ENCODE assay signal across 32 cellular contexts in genomic region chrX:111088628-111089027, GRCh38. TPM values are rescaled to one million over a fixed set of nuclear protein-coding genes. Genes with fewer than 3 reads are reported as not detected.
"Had no signal": no experiment of that assay in that cellular context is flagged by ENCODE, and none has a peak within 500 bp of the region (broad histone marks: within the 10 kb centered on the region; RNA-seq: fewer than 3 reads in every experiment).

No MANE protein-coding gene starts in this region.

- H3K9me3 Mint-ChIP-seq: activated B cell treated with CpG ODN at 0.5 μM for 24 hours; activated CD4-positive, alpha-beta memory T cell treated with anti-CD3 and anti-CD28 coated beads for 36 hours; activated CD4-positive, alpha-beta T cell treated with anti-CD3 and anti-CD28 coated beads, Interleukin-2, amount 10 ng/mL, durations not matched to agents 24 days and 14 days; activated CD8-positive, alpha-beta T cell treated with anti-CD3 and anti-CD28 coated beads for 36 hours; activated naive CD4-positive, alpha-beta T cell treated with anti-CD3 and anti-CD28 coated beads, Interleukin-2, amount 10 ng/mL, durations not matched to agents 7 days and 5 days; activated naive CD4-positive, alpha-beta T cell treated with anti-CD3 and anti-CD28 coated beads, Interleukin-2, amount 50 U/mL, for 24 hours; activated naive CD8-positive, alpha-beta T cell treated with anti-CD3 and anti-CD28 coated beads, Interleukin-2, amount 10 ng/mL, durations not matched to agents 7 days and 5 days; activated naive CD8-positive, alpha-beta T cell treated with anti-CD3 and anti-CD28 coated beads, Interleukin-2, amount 50 U/mL, for 24 hours; activated T-cell treated with anti-CD3 and anti-CD28 coated beads, Interleukin-2, amount 50 U/mL, for 24 hours; activated T-helper 2 cell treated with anti-CD3 and anti-CD28 coated beads, Interferon-gamma antibody, Interleukin-2, Interleukin-4, amounts not matched to agents 10 μg/mL and 5 μg/mL and 100 μg/mL, durations not matched to agents 14 hours and 24 hours and 36 hours; T-helper 1 cell treated with Interleukin-12 subunit alpha and Interleukin-12 subunit beta and Interleukin-4 antibody, amounts not matched to agents 30 μg/mL and 1 μg/mL, for 36 hours; T-helper 2 cell treated with Interferon-gamma antibody and Interleukin-4, amounts not matched to agents 5 μg/mL and 100 μg/mL, for 36 hours had no signal

- H3K27ac Mint-ChIP-seq: activated B cell treated with CpG ODN at 0.5 μM for 24 hours; activated CD4-positive, alpha-beta memory T cell treated with anti-CD3 and anti-CD28 coated beads for 36 hours; activated CD4-positive, alpha-beta T cell treated with anti-CD3 and anti-CD28 coated beads, Interleukin-2, amount 10 ng/mL, durations not matched to agents 24 days and 14 days; activated CD8-positive, alpha-beta T cell treated with anti-CD3 and anti-CD28 coated beads for 36 hours; activated naive CD4-positive, alpha-beta T cell treated with anti-CD3 and anti-CD28 coated beads, Interleukin-2, amount 10 ng/mL, durations not matched to agents 7 days and 5 days; activated naive CD4-positive, alpha-beta T cell treated with anti-CD3 and anti-CD28 coated beads, Interleukin-2, amount 50 U/mL, for 24 hours; activated naive CD8-positive, alpha-beta T cell treated with anti-CD3 and anti-CD28 coated beads, Interleukin-2, amount 10 ng/mL, durations not matched to agents 7 days and 5 days; activated naive CD8-positive, alpha-beta T cell treated with anti-CD3 and anti-CD28 coated beads, Interleukin-2, amount 50 U/mL, for 24 hours; activated T-cell treated with anti-CD3 and anti-CD28 coated beads, Interleukin-2, amount 50 U/mL, for 24 hours; activated T-helper 2 cell treated with anti-CD3 and anti-CD28 coated beads, Interferon-gamma antibody, Interleukin-2, Interleukin-4, amounts not matched to agents 10 μg/mL and 5 μg/mL and 100 μg/mL, durations not matched to agents 14 hours and 24 hours and 36 hours; T-helper 1 cell treated with Interleukin-12 subunit alpha and Interleukin-12 subunit beta and Interleukin-4 antibody, amounts not matched to agents 30 μg/mL and 1 μg/mL, for 36 hours; T-helper 2 cell treated with Interferon-gamma antibody and Interleukin-4, amounts not matched to agents 5 μg/mL and 100 μg/mL, for 36 hours had no signal

- H3K9me3 ChIP-seq: breast epithelium had no signal

- H3K36me3 Mint-ChIP-seq: activated CD4-positive, alpha-beta memory T cell treated with anti-CD3 and anti-CD28 coated beads for 36 hours; activated naive CD4-positive, alpha-beta T cell treated with anti-CD3 and anti-CD28 coated beads, Interleukin-2, amount 10 ng/mL, durations not matched to agents 7 days and 5 days; activated naive CD4-positive, alpha-beta T cell treated with anti-CD3 and anti-CD28 coated beads, Interleukin-2, amount 50 U/mL, for 24 hours; activated naive CD8-positive, alpha-beta T cell; activated naive CD8-positive, alpha-beta T cell treated with anti-CD3 and anti-CD28 coated beads, Interleukin-2, amount 10 ng/mL, durations not matched to agents 7 days and 5 days had no signal

- H3K36me3 ChIP-seq: brain microvascular endothelial cell, breast epithelium had no signal

- H3K4me3 Mint-ChIP-seq: activated B cell treated with CpG ODN at 0.5 μM for 24 hours; activated CD4-positive, alpha-beta memory T cell treated with anti-CD3 and anti-CD28 coated beads for 36 hours; activated CD4-positive, alpha-beta T cell treated with anti-CD3 and anti-CD28 coated beads, Interleukin-2, amount 10 ng/mL, durations not matched to agents 24 days and 14 days; activated CD8-positive, alpha-beta T cell treated with anti-CD3 and anti-CD28 coated beads for 36 hours; activated naive CD4-positive, alpha-beta T cell treated with anti-CD3 and anti-CD28 coated beads, Interleukin-2, amount 10 ng/mL, durations not matched to agents 7 days and 5 days; activated naive CD4-positive, alpha-beta T cell treated with anti-CD3 and anti-CD28 coated beads, Interleukin-2, amount 50 U/mL, for 24 hours; activated naive CD8-positive, alpha-beta T cell; activated naive CD8-positive, alpha-beta T cell treated with anti-CD3 and anti-CD28 coated beads, Interleukin-2, amount 10 ng/mL, durations not matched to agents 7 days and 5 days; activated naive CD8-positive, alpha-beta T cell treated with anti-CD3 and anti-CD28 coated beads, Interleukin-2, amount 50 U/mL, for 24 hours; activated T-cell treated with anti-CD3 and anti-CD28 coated beads, Interleukin-2, amount 50 U/mL, for 24 hours; T-helper 1 cell treated with Interleukin-12 subunit alpha and Interleukin-12 subunit beta and Interleukin-4 antibody, amounts not matched to agents 30 μg/mL and 1 μg/mL, for 36 hours; T-helper 2 cell treated with Interferon-gamma antibody and Interleukin-4, amounts not matched to agents 5 μg/mL and 100 μg/mL, for 36 hours had no signal

- H3K27me3 Mint-ChIP-seq: activated B cell treated with CpG ODN at 0.5 μM for 24 hours; activated naive CD4-positive, alpha-beta T cell treated with anti-CD3 and anti-CD28 coated beads, Interleukin-2, amount 10 ng/mL, durations not matched to agents 7 days and 5 days had no signal

- DNase-seq: activated B cell treated with CpG ODN at 0.5 μM for 24 hours; activated CD4-positive, alpha-beta memory T cell treated with anti-CD3 and anti-CD28 coated beads for 36 hours; activated CD4-positive, alpha-beta T cell treated with anti-CD3 and anti-CD28 coated beads for 4 hours; activated CD4-positive, alpha-beta T cell treated with anti-CD3 and anti-CD28 coated beads, Interleukin-2, amount 10 ng/mL, durations not matched to agents 24 days and 14 days; activated CD4-positive, alpha-beta T cell treated with anti-CD3 and anti-CD28 coated beads, Interleukin-2, amount 50 U/mL, for 1 hour; activated CD4-positive, alpha-beta T cell treated with anti-CD3 and anti-CD28 coated beads, Interleukin-2, amount 50 U/mL, for 4 hours; activated CD4-positive, CD25-positive, alpha-beta regulatory T cell treated with anti-CD3 and anti-CD28 coated beads, Interleukin-2, amount 50 U/mL, for 72 hours; activated CD8-positive, alpha-beta memory T cell treated with anti-CD3 and anti-CD28 coated beads, Interleukin-2, amount 50 U/mL, for 48 hours; activated CD8-positive, alpha-beta T cell treated with anti-CD3 and anti-CD28 coated beads for 36 hours; activated effector memory CD4-positive, alpha-beta T cell treated with Interleukin-2 at 50 U/mL for 16 hours; activated gamma-delta T cell; activated naive CD4-positive, alpha-beta T cell treated with anti-CD3 and anti-CD28 coated beads, Interleukin-2, amount 10 ng/mL, durations not matched to agents 7 days and 5 days; activated naive CD4-positive, alpha-beta T cell treated with Interleukin-2 at 50 U/mL for 16 hours; activated naive CD8-positive, alpha-beta T cell treated with anti-CD3 and anti-CD28 coated beads, Interleukin-2, amount 10 ng/mL, durations not matched to agents 7 days and 5 days; activated naive CD8-positive, alpha-beta T cell treated with anti-CD3 and anti-CD28 coated beads, Interleukin-2, amount 50 U/mL, for 24 hours; activated T-cell treated with anti-CD3 and anti-CD28 coated beads, Interleukin-2, amount 50 U/mL, for 24 hours; activated T-cell treated with anti-CD3 and anti-CD28 coated beads, Interleukin-2, amount 50 U/mL, for 48 hours; amniotic stem cell; aorta; brain microvascular endothelial cell; central memory CD4-positive, alpha-beta T cell; SW 1271; T-helper 1 cell; T-helper 2 cell; T-helper 9 cell had no signal

- H3K4me3 ChIP-seq: breast epithelium had no signal

- ATAC-seq: activated CD8-positive, alpha-beta T cell treated with anti-CD3 and anti-CD28 coated beads for 36 hours; activated naive CD8-positive, alpha-beta T cell treated with anti-CD3 and anti-CD28 coated beads, Interleukin-2, amount 50 U/mL, for 24 hours had no signal

- H3K4me1 Mint-ChIP-seq: activated B cell treated with CpG ODN at 0.5 μM for 24 hours; activated CD4-positive, alpha-beta T cell treated with anti-CD3 and anti-CD28 coated beads, Interleukin-2, amount 10 ng/mL, durations not matched to agents 24 days and 14 days; activated naive CD4-positive, alpha-beta T cell treated with anti-CD3 and anti-CD28 coated beads, Interleukin-2, amount 10 ng/mL, durations not matched to agents 7 days and 5 days; activated naive CD4-positive, alpha-beta T cell treated with anti-CD3 and anti-CD28 coated beads, Interleukin-2, amount 50 U/mL, for 24 hours; activated naive CD8-positive, alpha-beta T cell treated with anti-CD3 and anti-CD28 coated beads, Interleukin-2, amount 10 ng/mL, durations not matched to agents 7 days and 5 days; activated naive CD8-positive, alpha-beta T cell treated with anti-CD3 and anti-CD28 coated beads, Interleukin-2, amount 50 U/mL, for 24 hours had no signal

- H3K4me1 ChIP-seq: breast epithelium had no signal

- H3K27ac ChIP-seq: brain microvascular endothelial cell, breast epithelium, VCaP had no signal

- H3K27me3 ChIP-seq: brain microvascular endothelial cell had no signal

RNA-seq across cellular contexts. Expression of gene PAK3, which starts 7.4 kb away (rescaled TPM):
- total RNA-seq: activated B cell treated with CpG ODN at 0.5 μM for 24 hours had no signal
